11 cellular contexts compared by ENCODE assay signal in genomic region chr10:131973160-131973951, GRCh38. TPM values are rescaled to one million over a fixed set of nuclear protein-coding genes. Genes with fewer than 3 reads are reported as not detected.
DNase-seq lines count a peak whose midpoint lies in the region; ATAC-seq and TF ChIP-seq lines count a peak whose summit lies in the region.
"Had no signal": no experiment of that assay in that cellular context is flagged by ENCODE, and none has a peak within 500 bp of the region (broad histone marks: within the 10 kb centered on the region; RNA-seq: fewer than 3 reads in every experiment).

No MANE protein-coding gene starts in this region.

- H3K9me3 ChIP-seq in spleen = no peaks in the 10 kb centered on the region
- H3K9me3 ChIP-seq: adrenal gland, Peyer's patch had no signal

- H3K4me1 ChIP-seq in spleen = peaks cover 8 to 57% (median 20%) of the 10 kb centered on the region in 6 donors

- peaks cover 0 to 42% (median 24%) of the 10 kb centered on the region in 6 donors for H3K36me3 ChIP-seq in spleen

- H3K27ac Mint-ChIP-seq in activated CD8-positive, alpha-beta T cell treated with anti-CD3 and anti-CD28 coated beads, Interleukin-2, amount 10 ng/mL, durations not matched to agents 7 days and 5 days = peak overlapping the region; percentile 90

- no peaks in the 10 kb centered on the region for H3K9me3 Mint-ChIP-seq in activated CD8-positive, alpha-beta T cell treated with anti-CD3 and anti-CD28 coated beads, Interleukin-2, amount 10 ng/mL, durations not matched to agents 7 days and 5 days (ENCODE audit: insufficient read depth)

- peak overlapping the region in 1 of 8 donors; percentile 32 for H3K4me3 ChIP-seq in spleen
- H3K4me3 ChIP-seq in coronary artery = no peak overlapping the region
- H3K4me3 ChIP-seq: adrenal gland had no signal

- H3K36me3 Mint-ChIP-seq in activated CD8-positive, alpha-beta T cell treated with anti-CD3 and anti-CD28 coated beads, Interleukin-2, amount 10 ng/mL, durations not matched to agents 7 days and 5 days (ENCODE audit: low read depth) = peaks cover 75% of the 10 kb centered on the region

- TF ChIP-seq CTCF in spleen (IDR thresholded peaks at IDR 0.05 in 8 of 11, conservative IDR thresholded peaks at IDR 0.05 in 3 of 11) = no peak
- no peak for TF ChIP-seq CTCF in coronary artery (IDR thresholded peaks at IDR 0.05)

- peak; percentile 40 for DNase-seq in activated CD8-positive, alpha-beta T cell treated with anti-CD3 and anti-CD28 coated beads, Interleukin-2, amount 10 ng/mL, durations not matched to agents 7 days and 5 days
- DNase-seq in cardiac septum (ENCODE audit: low spot score) (peak; percentile 77), spleen (peak; percentile 78), HT-29 (ENCODE audit: low spot score) (no peak), coronary artery (ENCODE audit: low spot score) (no peak)
- DNase-seq: DMS79, mesendoderm had no signal

- H3K27me3 Mint-ChIP-seq in activated CD8-positive, alpha-beta T cell treated with anti-CD3 and anti-CD28 coated beads, Interleukin-2, amount 10 ng/mL, durations not matched to agents 7 days and 5 days (ENCODE audit: low read depth) = no peaks in the 10 kb centered on the region

- H3K27ac ChIP-seq in spleen (peak overlapping the region; percentile 6 to 71 (median 58)), coronary artery (peak overlapping the region in 1 of 2 donors; percentile 5)

- H3K4me1 Mint-ChIP-seq in activated CD8-positive, alpha-beta T cell treated with anti-CD3 and anti-CD28 coated beads, Interleukin-2, amount 10 ng/mL, durations not matched to agents 7 days and 5 days (ENCODE audit: low read depth) = peaks cover 73% of the 10 kb centered on the region

- intact Hi-C loops in cardiac septum (cut with DNase I) = no loop called here
- intact Hi-C loops in spleen (cut with DNase I; ENCODE audit: low total_unique reads) = no loop called here

- CTCF ChIA-PET in activated CD8-positive, alpha-beta T cell treated with anti-CD3 and anti-CD28 coated beads, Interleukin-2, amount 10 ng/mL, durations not matched to agents 7 days and 5 days (lab: Charles Lee) = interaction anchor here (1.0 to 4.8 kb wide), 8 partner anchors 8 to 87 kb away, joined by 3 to 29 read pairs (median 4); partner anchors contain the start of gene BNIP3

- H3K4me3 Mint-ChIP-seq in activated CD8-positive, alpha-beta T cell treated with anti-CD3 and anti-CD28 coated beads, Interleukin-2, amount 10 ng/mL, durations not matched to agents 7 days and 5 days = peak overlapping the region; percentile 65

- WGBS in spleen, 5 donors = 83 to 91% (median 88%) methylated on average over 27 to 34 of the region's 34 CpGs

- ATAC-seq in GM21515 (IDR thresholded peaks at IDR 0.05; ENCODE audit: unreplicated experiment) (peak; percentile 22), HG02642 (IDR thresholded peaks at IDR 0.05; ENCODE audit: poor library complexity, unreplicated experiment) (no peak)
- peak; percentile 54 for ATAC-seq in activated CD8-positive, alpha-beta T cell treated with anti-CD3 and anti-CD28 coated beads, Interleukin-2, amount 10 ng/mL, durations not matched to agents 7 days and 5 days

- TF ChIP-seq POLR2A in spleen (IDR thresholded peaks at IDR 0.05) = no peak

- POLR2A ChIA-PET in activated CD8-positive, alpha-beta T cell treated with anti-CD3 and anti-CD28 coated beads, Interleukin-2, amount 10 ng/mL, durations not matched to agents 7 days and 5 days (lab: Charles Lee) = interaction anchor here (0.7 to 1.5 kb wide), 4 partner anchors 8 to 73 kb away, joined by 4 to 7 read pairs (median 4); partner anchors contain the start of gene BNIP3

- H3K27me3 ChIP-seq in spleen (replicated peaks in 1 of 7) = no peaks in the 10 kb centered on the region
- H3K27me3 ChIP-seq: adrenal gland, Peyer's patch had no signal

RNA-seq across cellular contexts. Expression of gene BNIP3, which starts 8.4 kb away (rescaled TPM):
- 10 to 100 TPM; 61.5 to 62.9 TPM for total RNA-seq in activated CD8-positive, alpha-beta T cell treated with anti-CD3 and anti-CD28 coated beads, Interleukin-2, amount 10 ng/mL, durations not matched to agents 7 days and 5 days
- total RNA-seq in cardiac septum (112 TPM), spleen (10 to 100 TPM; 13.9 to 42.6 (median 36.9) TPM)
- 1 to 10 TPM; 4.2 to 8.4 (median 6.4) TPM for polyA plus RNA-seq in spleen
- total RNA-seq in HT-29 (2014; rRNA removed; shearing (Covaris generic)) = not detected in 2 replicates

Comparison
In these comparisons a context has a peak if more than half of its experiments do, and no peak if none do; other contexts are left out.
1. DNase-seq: peak in activated CD8-positive, alpha-beta T cell treated with anti-CD3 and anti-CD28 coated beads, Interleukin-2, amount 10 ng/mL, durations not matched to agents 7 days and 5 days (single experiment), cardiac septum (single experiment) and spleen (single experiment); none in HT-29 (single experiment) and coronary artery (single experiment).
2. RNA of gene BNIP3, which starts 8.4 kb away (total RNA-seq): 112 TPM in cardiac septum (single experiment), 61.5 to 62.9 TPM in activated CD8-positive, alpha-beta T cell treated with anti-CD3 and anti-CD28 coated beads, Interleukin-2, amount 10 ng/mL, durations not matched to agents 7 days and 5 days and 13.9 to 42.6 TPM in spleen; not detected in HT-29; every median in the first group is over 10 times any median in the second.